In genomic region chr14:76931629-76932402, GRCh38 we compare ENCODE assay signal across 1 cellular context.
TF ChIP-seq lines count a peak whose summit lies in the region.

No MANE protein-coding gene starts in this region.

TF ChIP-seq in WTC11, 78 proteins besides CTCF, POLR2A, EP300 and RAD21 (continued from another document):
- TF ChIP-seq, protein P1, sequence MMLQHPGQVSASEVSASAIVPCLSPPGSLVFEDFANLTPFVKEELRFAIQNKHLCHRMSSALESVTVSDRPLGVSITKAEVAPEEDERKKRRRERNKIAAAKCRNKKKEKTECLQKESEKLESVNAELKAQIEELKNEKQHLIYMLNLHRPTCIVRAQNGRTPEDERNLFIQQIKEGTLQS (CRISPR knock-in tag; conservative IDR thresholded peaks at IDR 0.05): no peak
- TF ChIP-seq, protein P2, sequence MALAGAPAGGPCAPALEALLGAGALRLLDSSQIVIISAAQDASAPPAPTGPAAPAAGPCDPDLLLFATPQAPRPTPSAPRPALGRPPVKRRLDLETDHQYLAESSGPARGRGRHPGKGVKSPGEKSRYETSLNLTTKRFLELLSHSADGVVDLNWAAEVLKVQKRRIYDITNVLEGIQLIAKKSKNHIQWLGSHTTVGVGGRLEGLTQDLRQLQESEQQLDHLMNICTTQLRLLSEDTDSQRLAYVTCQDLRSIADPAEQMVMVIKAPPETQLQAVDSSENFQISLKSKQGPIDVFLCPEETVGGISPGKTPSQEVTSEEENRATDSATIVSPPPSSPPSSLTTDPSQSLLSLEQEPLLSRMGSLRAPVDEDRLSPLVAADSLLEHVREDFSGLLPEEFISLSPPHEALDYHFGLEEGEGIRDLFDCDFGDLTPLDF (CRISPR knock-in tag; IDR thresholded peaks at IDR 0.05): no peak
- no peak for TF ChIP-seq ZNF416 (CRISPR knock-in tag; IDR thresholded peaks at IDR 0.05)
- TF ChIP-seq ZNF263 (CRISPR knock-in tag; IDR thresholded peaks at IDR 0.05; ENCODE audit: low read depth): no peak
